ENCODE assay signal across 8 cellular contexts in the genomic region with DNA sequence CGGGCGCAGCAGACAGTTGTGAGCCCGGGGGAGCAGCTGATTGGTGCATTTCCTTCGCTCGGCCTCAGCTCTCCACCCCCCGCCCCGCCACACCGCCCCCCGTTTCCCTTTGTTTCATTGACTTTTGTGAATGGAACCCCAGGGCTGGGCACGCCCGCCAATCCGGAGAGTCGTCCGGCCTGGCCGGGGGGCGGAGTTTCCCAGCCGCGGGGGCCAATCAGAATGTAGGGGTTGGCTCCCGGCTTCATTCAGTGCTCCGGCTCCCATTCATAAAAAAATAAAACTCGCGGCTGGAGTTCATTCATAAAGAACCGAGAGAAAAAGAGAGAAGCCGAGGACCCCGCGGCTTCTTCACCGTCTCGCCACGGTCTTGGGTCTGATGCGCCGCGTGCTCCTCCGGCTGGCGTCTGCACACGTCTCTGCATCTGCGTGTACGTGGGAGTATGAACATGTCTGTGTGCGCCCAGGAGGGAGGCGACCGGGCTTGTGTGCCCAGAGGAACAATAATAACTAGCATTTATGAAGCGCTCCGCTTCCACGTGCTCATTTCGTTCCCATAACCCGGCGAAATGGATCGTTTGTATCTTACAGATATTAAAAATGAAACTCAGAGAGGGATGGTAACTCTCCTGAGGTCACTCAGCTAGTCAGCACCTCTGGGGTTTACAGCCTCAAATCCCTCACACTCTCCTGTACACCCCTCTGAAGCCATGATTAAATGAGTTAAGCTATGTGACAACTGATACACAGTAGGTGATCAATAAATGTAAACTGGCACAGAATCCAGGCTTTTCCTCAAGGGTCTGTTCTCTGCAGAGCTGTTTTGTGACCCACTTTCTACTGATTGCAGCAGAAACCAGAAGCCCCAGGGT. TPM values are rescaled to one million over a fixed set of nuclear protein-coding genes. Genes with fewer than 3 reads are reported as not detected.
A peak's percentile ranks its signal among the peaks of the same experiment; 100 is the strongest.
DNase-seq lines count a peak whose midpoint lies in the region; ATAC-seq and TF ChIP-seq lines count a peak whose summit lies in the region.

A gene (minus strand): TSS at position 24 of the 872 bp plus-strand sequence. CDS start 723 bp downstream, outside the sequence.

- no peaks in the 10 kb centered on the region for H3K36me3 ChIP-seq in prostate gland

- TF ChIP-seq POLR2A in prostate gland (IDR thresholded peaks at IDR 0.05), result no peak

- under 1% methylated on average over 47 of the region's 47 CpGs for WGBS in prostate gland

- peaks cover 2% of the 10 kb centered on the region for H3K27me3 ChIP-seq in prostate gland (replicated peaks; ENCODE audit: insufficient read depth)

- peaks cover 6% of the 10 kb centered on the region for H3K4me1 ChIP-seq in prostate gland (replicated peaks)

- peak within 1 kb of the TSS in 1 of 2 donors; percentile 22 for H3K27ac ChIP-seq in prostate gland

- H3K9me3 ChIP-seq in prostate gland, result no peaks in the 10 kb centered on the region

- DNase-seq in GM04504 (ENCODE audit: low read depth) (peak; percentile 76), NCI-H1436 (lab: John Stamatoyannopoulos, UW) (peak; percentile 86), T-helper 2 cell (peak; percentile 64 to 89 (median 81)), anterior cingulate cortex (lab: John Stamatoyannopoulos, UW) (peak; percentile 18 to 92 (median 84)), left ventricle myocardium superior (peak; percentile 95), prostate gland (ENCODE audit: low spot score) (peak; percentile 89), ureter (ENCODE audit: low spot score) (peak; percentile 93)

- TF ChIP-seq CTCF in prostate gland (IDR thresholded peaks at IDR 0.05), result no peak

- intact Hi-C loops in left ventricle myocardium superior (cut with micrococcal nuclease) (no loop called here), prostate gland (cut with DNase I) (no loop called here)

- ATAC-seq in HG02759 (IDR thresholded peaks at IDR 0.05; ENCODE audit: unreplicated experiment) (peak; percentile 83), left ventricle myocardium superior (peak; percentile 94)

- peak within 1 kb of the TSS; percentile 33 to 34 for H3K4me3 ChIP-seq in prostate gland

RNA-seq across cellular contexts. Expression of the gene that starts here (rescaled TPM):
- total RNA-seq in left ventricle myocardium superior, result 0.37 TPM
- total RNA-seq in prostate gland, result 1 to 10 TPM; 2.9 to 4.0 TPM
- 3.7 TPM for total RNA-seq in ureter

Comparison
In these comparisons a context has a peak if more than half of its experiments do, and no peak if none do; other contexts are left out.
1. Peak in DNase-seq and ATAC-seq in left ventricle myocardium superior; RNA of the gene not detected or under 1 TPM.